In the genomic region with DNA sequence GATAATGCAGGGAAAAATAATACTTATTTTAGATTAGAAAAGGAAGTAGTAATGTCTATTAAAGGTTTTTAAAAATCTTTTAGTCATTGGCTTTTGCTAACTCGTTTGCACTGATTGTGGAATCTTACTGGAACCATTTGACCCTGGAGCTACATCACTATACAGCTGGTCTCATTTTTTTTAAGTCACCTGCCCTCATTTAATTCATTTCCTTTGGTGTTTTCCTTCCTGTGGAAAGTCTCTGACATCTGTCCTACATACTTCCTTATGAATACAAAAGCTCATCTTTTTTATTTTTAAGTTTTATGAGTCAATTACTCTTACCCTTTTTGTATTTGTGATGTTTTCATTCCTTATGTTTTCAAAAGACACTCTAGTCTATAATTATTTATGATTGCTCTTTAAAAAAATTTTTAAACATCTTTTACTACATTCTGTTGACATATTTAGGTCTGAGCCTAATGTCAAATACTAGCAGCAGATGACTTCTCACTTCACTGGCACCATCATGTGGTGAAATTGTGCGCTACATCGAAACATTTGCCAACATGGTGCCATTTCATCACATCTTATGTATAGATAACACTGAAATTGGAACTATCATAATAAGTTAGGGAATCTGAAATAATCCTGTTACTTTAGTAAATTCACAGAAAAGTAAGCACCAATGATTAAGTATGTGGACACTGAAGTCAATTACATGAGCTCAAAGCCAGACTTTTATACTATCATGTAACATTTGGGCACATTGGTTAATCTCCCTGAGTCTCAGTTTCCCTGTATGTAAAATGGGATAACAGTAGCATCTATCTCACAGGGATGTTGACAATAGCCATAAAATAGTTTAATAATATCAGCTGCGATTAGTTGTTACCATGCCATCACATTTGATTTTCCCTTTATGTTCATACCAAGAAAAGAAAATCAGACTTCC, we compare ENCODE assay signal across 8 cellular contexts. TPM values are rescaled to one million over a fixed set of nuclear protein-coding genes. Genes with fewer than 3 reads are reported as not detected.
DNase-seq lines count a peak whose midpoint lies in the region; ATAC-seq lines count a peak whose summit lies in the region.

No MANE protein-coding gene starts in this region.

- no peak overlapping the region for H3K27ac ChIP-seq in mesenchymal stem cell (ENCODE audit: low read length, poor library complexity, severe bottlenecking)

- peak; percentile 60 for ATAC-seq in HG02759 (IDR thresholded peaks at IDR 0.05; ENCODE audit: unreplicated experiment)
- peak; percentile 63 to 65 for ATAC-seq in stimulated activated naive B cell treated with anti-CD40 and anti-IgM and Interleukin-4, amounts not matched to agents 10 μg/mL and 1 μg/mL and 100 μg/mL, for 72 hours (replicated peaks)

- H3K4me3 Mint-ChIP-seq in stimulated activated naive B cell treated with anti-CD40 and anti-IgM and Interleukin-4, amounts not matched to agents 10 μg/mL and 1 μg/mL and 100 μg/mL, for 72 hours = no peak overlapping the region

- no peak overlapping the region for H2AFZ ChIP-seq in mesenchymal stem cell (ENCODE audit: low read depth, low read length)

- H3K23ac ChIP-seq in mesenchymal stem cell (ENCODE audit: low read length in 2 of 2) = no peak overlapping the region

- no peak overlapping the region for H4K91ac ChIP-seq in mesenchymal stem cell (ENCODE audit: low read length)

- no peak overlapping the region for H3K18ac ChIP-seq in mesenchymal stem cell (ENCODE audit: low read depth in 1 of 2, low read length in 2 of 2)

- H3K27ac Mint-ChIP-seq in stimulated activated naive B cell treated with anti-CD40 and anti-IgM and Interleukin-4, amounts not matched to agents 10 μg/mL and 1 μg/mL and 100 μg/mL, for 72 hours = no peak overlapping the region

- peaks cover 0 to 2% of the 10 kb centered on the region in 2 donors for H3K4me1 Mint-ChIP-seq in stimulated activated naive B cell treated with anti-CD40 and anti-IgM and Interleukin-4, amounts not matched to agents 10 μg/mL and 1 μg/mL and 100 μg/mL, for 72 hours

- 95% methylated on average over 1 of the region's 4 CpGs for WGBS in mesenchymal stem cell

- no peaks in the 10 kb centered on the region for H3K27me3 ChIP-seq in mesenchymal stem cell (ENCODE audit: control insufficient read depth in 1 of 2, insufficient read depth in 1 of 2, low read length in 2 of 2)

- peaks cover 5% of the 10 kb centered on the region for H3K4me1 ChIP-seq in mesenchymal stem cell (ENCODE audit: control insufficient read depth, insufficient read depth, low read depth, low read length)

- H2AK5ac ChIP-seq in mesenchymal stem cell (ENCODE audit: low read length, severe bottlenecking) = no peak overlapping the region

- H3K4me3 ChIP-seq in mesenchymal stem cell (ENCODE audit: insufficient read depth in 1 of 2, low read depth in 1 of 2, low read length in 2 of 2) = no peak overlapping the region

- no peak overlapping the region for H3K14ac ChIP-seq in mesenchymal stem cell (ENCODE audit: low read length in 2 of 2)

- no peak overlapping the region for H3K9ac ChIP-seq in mesenchymal stem cell (ENCODE audit: low read length)

- H2BK120ac ChIP-seq in mesenchymal stem cell (ENCODE audit: low read depth, low read length) = no peak overlapping the region

- no peak overlapping the region for H2BK15ac ChIP-seq in mesenchymal stem cell (ENCODE audit: low read depth, poor library complexity, severe bottlenecking)

- H3K36me3 ChIP-seq in mesenchymal stem cell (ENCODE audit: control insufficient read depth in 1 of 2, insufficient read depth in 2 of 2, low read depth in 1 of 2, low read length in 2 of 2) = no peaks in the 10 kb centered on the region

- H2BK5ac ChIP-seq in mesenchymal stem cell (ENCODE audit: low read depth, low read length, poor library complexity, severe bottlenecking) = no peak overlapping the region

- H3K36me3 Mint-ChIP-seq in stimulated activated naive B cell treated with anti-CD40 and anti-IgM and Interleukin-4, amounts not matched to agents 10 μg/mL and 1 μg/mL and 100 μg/mL, for 72 hours = peaks cover 6 to 9% of the 10 kb centered on the region in 2 donors

- H3K79me1 ChIP-seq in mesenchymal stem cell (replicated peaks; ENCODE audit: low read length, poor library complexity, severe bottlenecking) = no peaks in the 10 kb centered on the region

- H3K9me3 Mint-ChIP-seq in stimulated activated naive B cell treated with anti-CD40 and anti-IgM and Interleukin-4, amounts not matched to agents 10 μg/mL and 1 μg/mL and 100 μg/mL, for 72 hours = peaks cover 11 to 12% of the 10 kb centered on the region in 2 donors

- no peak overlapping the region for H2BK12ac ChIP-seq in mesenchymal stem cell (ENCODE audit: low read length in 2 of 2)

- H4K8ac ChIP-seq in mesenchymal stem cell (ENCODE audit: low read length) = no peak overlapping the region

- H3K9me3 ChIP-seq in mesenchymal stem cell (ENCODE audit: control insufficient read depth, low read length) = no peaks in the 10 kb centered on the region

- no peaks in the 10 kb centered on the region for H3K27me3 Mint-ChIP-seq in stimulated activated naive B cell treated with anti-CD40 and anti-IgM and Interleukin-4, amounts not matched to agents 10 μg/mL and 1 μg/mL and 100 μg/mL, for 72 hours

- H3K4me2 ChIP-seq in mesenchymal stem cell (ENCODE audit: low read length, poor library complexity, severe bottlenecking) = no peak overlapping the region

- H3K4ac ChIP-seq in mesenchymal stem cell (ENCODE audit: low read depth in 1 of 2, low read length in 2 of 2) = no peak overlapping the region

- DNase-seq in SIG-M5 treated with dmso at 0.1 percent for 504 hours (lab: John Stamatoyannopoulos, UW; ENCODE audit: unreplicated experiment) (peak; percentile 58), SIG-M5 (lab: John Stamatoyannopoulos, UW) (no peak), NCI-H2227 treated with DMSO at 0.1 percent for 48 hours (lab: John Stamatoyannopoulos, UW) (peak; percentile 35), mesenchymal stem cell (peak; percentile 79)
- DNase-seq in activated CD4-positive, alpha-beta T cell treated with anti-CD3 and anti-CD28 coated beads, Interleukin-2, amount 50 U/mL, for 48 hours = peak; percentile 73 to 79
- peak; percentile 36 for DNase-seq in effector CD4-positive, alpha-beta T cell
- peak; percentile 43 for DNase-seq in stimulated activated naive B cell treated with anti-CD40 and anti-IgM and Interleukin-4, amounts not matched to agents 10 μg/mL and 1 μg/mL and 100 μg/mL, for 72 hours

RNA-seq across cellular contexts. Expression of a gene that starts 9.4 kb away (rescaled TPM):
- polyA plus RNA-seq in mesenchymal stem cell (2013, experiment 1 of 2) = 6.3 TPM
- 5.6 TPM for polyA plus RNA-seq in mesenchymal stem cell (2013, experiment 2 of 2)
